In genomic region chr3:172085557-172085895, GRCh38 we compare ENCODE assay signal across 29 cellular contexts. TPM values are rescaled to one million over a fixed set of nuclear protein-coding genes. Genes with fewer than 3 reads are reported as not detected.
DNase-seq lines count a peak whose midpoint lies in the region; ATAC-seq and TF ChIP-seq lines count a peak whose summit lies in the region.
"Had no signal": no experiment of that assay in that cellular context is flagged by ENCODE, and none has a peak within 500 bp of the region (broad histone marks: within the 10 kb centered on the region; RNA-seq: fewer than 3 reads in every experiment).

No MANE protein-coding gene starts in this region.

- H3K9me3 ChIP-seq in mesodermal cell (ENCODE audit: control insufficient read depth, low read length): peaks cover 9% of the 10 kb centered on the region
- H3K9me3 ChIP-seq: A549, heart left ventricle, pancreas, testis had no signal

- DNase-seq in COLO829 (ENCODE audit: low spot score) (peak; percentile 32), NCI-H510A (lab: John Stamatoyannopoulos, UW) (no peak)
- DNase-seq in activated T-helper 2 cell treated with anti-CD3 and anti-CD28 coated beads, Interferon-gamma antibody, Interleukin-2, Interleukin-4, amounts not matched to agents 10 μg/mL and 5 μg/mL and 100 μg/mL, durations not matched to agents 14 hours and 24 hours and 36 hours (ENCODE audit: low spot score): no peak
- DNase-seq in activated naive CD4-positive, alpha-beta T cell treated with anti-CD3 and anti-CD28 coated beads, Interleukin-2, amount 50 U/mL, for 72 hours (ENCODE audit: low spot score in 2 of 2): no peak
- DNase-seq: activated CD4-positive, alpha-beta T cell treated with anti-CD3 and anti-CD28 coated beads for 4 hours; activated gamma-delta T cell; caudate nucleus; cortex of kidney; DND-41; effector memory CD8-positive, alpha-beta T cell; heart left ventricle; kidney glomerular epithelial cell; NCI-H1105; NCI-H187; NCI-H524; OCI-M1; pancreas; small intestine; T1000; testis; WERI-Rb-1 had no signal

- TF ChIP-seq CTCF in KMS-11 (conservative IDR thresholded peaks at IDR 0.05; ENCODE audit: low read depth, low read length): no peak

- no peaks in the 10 kb centered on the region for H3K27me3 ChIP-seq in KMS-11 (ENCODE audit: insufficient read depth, low read depth)
- H3K27me3 ChIP-seq: heart left ventricle, pancreas, testis had no signal

- H3K79me2 ChIP-seq in KMS-11 (ENCODE audit: insufficient read depth, low read depth): peaks cover 98% of the 10 kb centered on the region

- H2AFZ ChIP-seq in KMS-11 (ENCODE audit: low read depth): no peak overlapping the region

- intact Hi-C loops in activated T-helper 2 cell treated with anti-CD3 and anti-CD28 coated beads, Interferon-gamma antibody, Interleukin-2, Interleukin-4, amounts not matched to agents 10 μg/mL and 5 μg/mL and 100 μg/mL, durations not matched to agents 14 hours and 24 hours and 36 hours (cut with micrococcal nuclease): loop anchor here (2.0 to 10.0 kb wide), 5 partner anchors 21 to 127 kb away; partner anchors contain the start of gene FNDC3B

- no peak overlapping the region for H3K4me3 Mint-ChIP-seq in activated T-helper 2 cell treated with anti-CD3 and anti-CD28 coated beads, Interferon-gamma antibody, Interleukin-2, Interleukin-4, amounts not matched to agents 10 μg/mL and 5 μg/mL and 100 μg/mL, durations not matched to agents 14 hours and 24 hours and 36 hours (ENCODE audit: low read depth)
- H3K4me3 Mint-ChIP-seq: effector memory CD8-positive, alpha-beta T cell; nephron; stimulated activated naive CD8-positive, alpha-beta T cell treated with anti-CD3 and anti-CD28 coated beads, Interleukin-15, Interleukin-2, amounts not matched to agents 100 ng/mL and 50 ng/mL, for 24 hours had no signal

- peaks cover 43% of the 10 kb centered on the region for H3K4me1 Mint-ChIP-seq in activated T-helper 2 cell treated with anti-CD3 and anti-CD28 coated beads, Interferon-gamma antibody, Interleukin-2, Interleukin-4, amounts not matched to agents 10 μg/mL and 5 μg/mL and 100 μg/mL, durations not matched to agents 14 hours and 24 hours and 36 hours (ENCODE audit: low read depth)

- peaks cover 99% of the 10 kb centered on the region for H3K4me1 ChIP-seq in KMS-11 (ENCODE audit: low read depth, poor library complexity, severe bottlenecking)
- peaks cover 46% of the 10 kb centered on the region for H3K4me1 ChIP-seq in mesodermal cell (ENCODE audit: control insufficient read depth, insufficient read depth, low read length, poor library complexity, severe bottlenecking)

- H3K27ac ChIP-seq in KMS-11 (peak overlapping the region; percentile 96), mesodermal cell (ENCODE audit: low read depth, low read length, severe bottlenecking) (peak overlapping the region; percentile 70)
- H3K27ac ChIP-seq: A549, heart left ventricle, testis, WERI-Rb-1 had no signal

- ATAC-seq in HG03097 (IDR thresholded peaks at IDR 0.05; ENCODE audit: low FRiP score, unreplicated experiment) (no peak), GM19463 (IDR thresholded peaks at IDR 0.05; ENCODE audit: unreplicated experiment) (no peak)
- no peak for ATAC-seq in activated naive CD4-positive, alpha-beta T cell treated with anti-CD3 and anti-CD28 coated beads, Interleukin-2, amount 50 U/mL, for 72 hours
- ATAC-seq: A549; effector memory CD8-positive, alpha-beta T cell; heart left ventricle; pancreas; Right ventricle myocardium inferior had no signal

- no peaks in the 10 kb centered on the region; the same call in 1 of the 2 replicates for H3K36me3 ChIP-seq in KMS-11 (ENCODE audit: insufficient read depth)
- H3K36me3 ChIP-seq in mesodermal cell (ENCODE audit: control insufficient read depth, insufficient read depth, low read length): peaks cover 23% of the 10 kb centered on the region
- H3K36me3 ChIP-seq: pancreas, WERI-Rb-1 had no signal

- no peak overlapping the region for H3K4me3 ChIP-seq in KMS-11 (IDR thresholded peaks at IDR 0.05; ENCODE audit: insufficient read depth, low read depth, low read length)
- H3K4me3 ChIP-seq in mesodermal cell (ENCODE audit: extremely low read depth, insufficient read depth, low read length, poor library complexity, severe bottlenecking): no peak overlapping the region
- H3K4me3 ChIP-seq: A549, heart left ventricle, pancreas, testis had no signal

- peak overlapping the region; percentile 46; the same call in 1 of the 2 replicates for H3K9ac ChIP-seq in KMS-11

- peaks cover 15% of the 10 kb centered on the region for H3K36me3 Mint-ChIP-seq in activated T-helper 2 cell treated with anti-CD3 and anti-CD28 coated beads, Interferon-gamma antibody, Interleukin-2, Interleukin-4, amounts not matched to agents 10 μg/mL and 5 μg/mL and 100 μg/mL, durations not matched to agents 14 hours and 24 hours and 36 hours (ENCODE audit: low read depth)
- H3K36me3 Mint-ChIP-seq in activated naive CD4-positive, alpha-beta T cell treated with anti-CD3 and anti-CD28 coated beads, Interleukin-2, amount 50 U/mL, for 72 hours: no peaks in the 10 kb centered on the region

- no peaks in the 10 kb centered on the region for H4K20me1 ChIP-seq in KMS-11 (ENCODE audit: insufficient read depth)

- WGBS in mesodermal cell (ENCODE audit: insufficient coverage in 2 of 2), 2 experiments: 100% methylated on average over 1 to 2 of the region's 2 CpGs

- peak overlapping the region; percentile 76 for H3K4me2 ChIP-seq in KMS-11

- no peaks in the 10 kb centered on the region for H3K9me3 Mint-ChIP-seq in activated T-helper 2 cell treated with anti-CD3 and anti-CD28 coated beads, Interferon-gamma antibody, Interleukin-2, Interleukin-4, amounts not matched to agents 10 μg/mL and 5 μg/mL and 100 μg/mL, durations not matched to agents 14 hours and 24 hours and 36 hours
- H3K9me3 Mint-ChIP-seq in activated naive CD4-positive, alpha-beta T cell treated with anti-CD3 and anti-CD28 coated beads, Interleukin-2, amount 50 U/mL, for 72 hours: no peaks in the 10 kb centered on the region
- H3K9me3 Mint-ChIP-seq: effector memory CD8-positive, alpha-beta T cell; nephron; stimulated activated naive CD8-positive, alpha-beta T cell treated with anti-CD3 and anti-CD28 coated beads, Interleukin-15, Interleukin-2, amounts not matched to agents 100 ng/mL and 50 ng/mL, for 24 hours had no signal

- peak overlapping the region; percentile 67 for H3K27ac Mint-ChIP-seq in activated T-helper 2 cell treated with anti-CD3 and anti-CD28 coated beads, Interferon-gamma antibody, Interleukin-2, Interleukin-4, amounts not matched to agents 10 μg/mL and 5 μg/mL and 100 μg/mL, durations not matched to agents 14 hours and 24 hours and 36 hours
- H3K27ac Mint-ChIP-seq in activated naive CD4-positive, alpha-beta T cell treated with anti-CD3 and anti-CD28 coated beads, Interleukin-2, amount 50 U/mL, for 72 hours: no peak overlapping the region
- H3K27ac Mint-ChIP-seq: effector memory CD8-positive, alpha-beta T cell; stimulated activated naive CD8-positive, alpha-beta T cell treated with anti-CD3 and anti-CD28 coated beads, Interleukin-15, Interleukin-2, amounts not matched to agents 100 ng/mL and 50 ng/mL, for 24 hours had no signal

- H3K27me3 Mint-ChIP-seq in activated T-helper 2 cell treated with anti-CD3 and anti-CD28 coated beads, Interferon-gamma antibody, Interleukin-2, Interleukin-4, amounts not matched to agents 10 μg/mL and 5 μg/mL and 100 μg/mL, durations not matched to agents 14 hours and 24 hours and 36 hours (ENCODE audit: low read depth): no peaks in the 10 kb centered on the region
- H3K27me3 Mint-ChIP-seq: effector memory CD8-positive, alpha-beta T cell; stimulated activated naive CD8-positive, alpha-beta T cell treated with anti-CD3 and anti-CD28 coated beads, Interleukin-15, Interleukin-2, amounts not matched to agents 100 ng/mL and 50 ng/mL, for 24 hours had no signal

RNA-seq across cellular contexts. Expression of gene FNDC3B, which starts 46.1 kb away (rescaled TPM):
- total RNA-seq in activated T-helper 2 cell treated with anti-CD3 and anti-CD28 coated beads, Interferon-gamma antibody, Interleukin-2, Interleukin-4, amounts not matched to agents 10 μg/mL and 5 μg/mL and 100 μg/mL, durations not matched to agents 14 hours and 24 hours and 36 hours: 24.7 and 26.9 TPM in 2 replicates
- 65.4 TPM for polyA plus RNA-seq in mesodermal cell (2013, experiment 1 of 2)
- polyA plus RNA-seq in mesodermal cell (2013, experiment 2 of 2): 55.8 TPM
- 10 to 100 TPM in 1 of 2 donors, 1 to 10 TPM in 1; 9.2 to 17.1 TPM for total RNA-seq in activated naive CD4-positive, alpha-beta T cell treated with anti-CD3 and anti-CD28 coated beads, Interleukin-2, amount 50 U/mL, for 72 hours
